Comparison of ENCODE assay signal across 12 cellular contexts in the genomic region with DNA sequence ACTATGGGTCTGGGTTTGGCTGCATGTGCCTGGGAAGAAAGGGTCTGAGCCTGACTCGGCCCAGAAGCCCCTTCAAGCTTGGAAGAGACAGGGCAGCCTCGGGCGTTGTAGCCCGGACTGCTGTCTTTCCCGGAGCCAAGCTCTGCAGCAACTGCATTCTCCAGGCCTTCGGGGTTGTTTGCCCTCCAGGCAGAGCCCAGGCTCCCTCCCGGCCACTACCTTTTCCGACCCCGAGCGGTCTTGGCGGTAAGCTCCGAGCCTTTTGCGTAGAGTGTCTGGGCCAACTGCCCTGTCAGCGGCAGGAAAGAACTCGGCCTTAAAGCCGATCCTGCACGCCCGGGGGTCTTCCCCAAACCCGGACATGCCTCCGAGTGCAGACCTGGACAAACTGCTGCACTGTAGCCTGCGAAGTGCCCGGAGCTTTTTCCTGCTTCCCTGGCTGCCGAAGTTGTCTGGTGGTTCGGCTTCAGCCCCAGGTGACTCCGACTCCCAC. TPM values are rescaled to one million over a fixed set of nuclear protein-coding genes. Genes with fewer than 3 reads are reported as not detected.
DNase-seq lines count a peak whose midpoint lies in the region; ATAC-seq and TF ChIP-seq lines count a peak whose summit lies in the region.
"Had no signal": no experiment of that assay in that cellular context is flagged by ENCODE, and none has a peak within 500 bp of the region (broad histone marks: within the 10 kb centered on the region; RNA-seq: fewer than 3 reads in every experiment).

No MANE protein-coding gene starts in this region.

- H3K27me3 Mint-ChIP-seq in T-helper 17 cell, result peaks cover 73% of the 10 kb centered on the region
- H3K27me3 Mint-ChIP-seq in stimulated activated naive B cell treated with anti-CD40 and anti-IgM and Interleukin-4, amounts not matched to agents 10 μg/mL and 1 μg/mL and 100 μg/mL, for 72 hours, result peaks cover 68 to 84% of the 10 kb centered on the region in 2 donors

- 3% methylated on average over 25 of the region's 25 CpGs for WGBS in prostate gland

- intact Hi-C loops in left ventricle myocardium superior (cut with micrococcal nuclease) (no loop called here), prostate gland (cut with DNase I) (no loop called here)

- TF ChIP-seq POLR2A in prostate gland (IDR thresholded peaks at IDR 0.05), result no peak
- TF ChIP-seq POLR2A in GM18505 (IDR thresholded peaks at IDR 0.05; ENCODE audit: borderline replicate concordance, extremely low read depth, insufficient read depth, insufficient read length), result no peak

- H3K4me3 ChIP-seq in cardiac muscle cell, result peak overlapping the region; percentile 42
- H3K4me3 ChIP-seq in iPS-18c (ENCODE audit: insufficient read depth, low read depth, low read length), result peak overlapping the region; percentile 36
- H3K4me3 ChIP-seq in prostate gland, result no peak overlapping the region
- H3K4me3 ChIP-seq: body of pancreas had no signal

- ATAC-seq in left ventricle myocardium superior (no peak), T-helper 17 cell (no peak), GM18505 (IDR thresholded peaks at IDR 0.05; ENCODE audit: unreplicated experiment) (no peak), HG02588 (IDR thresholded peaks at IDR 0.05; ENCODE audit: unreplicated experiment) (no peak)
- no peak for ATAC-seq in stimulated activated naive B cell treated with anti-CD40 and anti-IgM and Interleukin-4, amounts not matched to agents 10 μg/mL and 1 μg/mL and 100 μg/mL, for 72 hours (replicated peaks)

- peaks cover 0 to 2% of the 10 kb centered on the region in 2 donors for H3K9me3 Mint-ChIP-seq in stimulated activated naive B cell treated with anti-CD40 and anti-IgM and Interleukin-4, amounts not matched to agents 10 μg/mL and 1 μg/mL and 100 μg/mL, for 72 hours

- H3K9me3 ChIP-seq in cardiac muscle cell (ENCODE audit: low read depth) (no peaks in the 10 kb centered on the region), T-helper 17 cell (ENCODE audit: control insufficient read depth, low read length, poor library complexity, severe bottlenecking) (no peaks in the 10 kb centered on the region), iPS-18c (ENCODE audit: control insufficient read depth, insufficient read depth, low read length) (peaks cover 2% of the 10 kb centered on the region), prostate gland (no peaks in the 10 kb centered on the region)
- H3K9me3 ChIP-seq: body of pancreas had no signal

- H3K4me3 Mint-ChIP-seq in T-helper 17 cell, result peak overlapping the region; percentile 88
- H3K4me3 Mint-ChIP-seq in stimulated activated naive B cell treated with anti-CD40 and anti-IgM and Interleukin-4, amounts not matched to agents 10 μg/mL and 1 μg/mL and 100 μg/mL, for 72 hours, result peak overlapping the region; percentile 81 to 83

- DNase-seq in cardiac muscle cell (ENCODE audit: low read depth in 1 of 2, low spot score in 1 of 2) (no peak), left ventricle myocardium superior (no peak), T-helper 17 cell (no peak), prostate gland (ENCODE audit: low spot score) (no peak)
- DNase-seq in stimulated activated naive B cell treated with anti-CD40 and anti-IgM and Interleukin-4, amounts not matched to agents 10 μg/mL and 1 μg/mL and 100 μg/mL, for 72 hours, result no peak
- DNase-seq: activated CD4-positive, CD25-positive, alpha-beta regulatory T cell had no signal

- peaks cover 7% of the 10 kb centered on the region for H3K36me3 Mint-ChIP-seq in T-helper 17 cell (ENCODE audit: low read depth)
- H3K36me3 Mint-ChIP-seq in stimulated activated naive B cell treated with anti-CD40 and anti-IgM and Interleukin-4, amounts not matched to agents 10 μg/mL and 1 μg/mL and 100 μg/mL, for 72 hours, result peaks cover 0 to 17% of the 10 kb centered on the region in 2 donors

- peak overlapping the region; percentile 79 for H3K27ac Mint-ChIP-seq in T-helper 17 cell
- peak overlapping the region; percentile 83 for H3K27ac Mint-ChIP-seq in stimulated activated naive B cell treated with anti-CD40 and anti-IgM and Interleukin-4, amounts not matched to agents 10 μg/mL and 1 μg/mL and 100 μg/mL, for 72 hours

- H3K27me3 ChIP-seq in cardiac muscle cell (peaks cover 100% of the 10 kb centered on the region), prostate gland (replicated peaks; ENCODE audit: insufficient read depth) (peaks cover 93% of the 10 kb centered on the region)

- no peak overlapping the region for H3K27ac ChIP-seq in cardiac muscle cell
- H3K27ac ChIP-seq in prostate gland, result no peak overlapping the region
- H3K27ac ChIP-seq: body of pancreas had no signal

- H3K36me3 ChIP-seq in cardiac muscle cell (no peaks in the 10 kb centered on the region), prostate gland (no peaks in the 10 kb centered on the region)

- H3K4me1 ChIP-seq in cardiac muscle cell (ENCODE audit: low read depth) (peaks cover 19% of the 10 kb centered on the region), prostate gland (replicated peaks) (no peaks in the 10 kb centered on the region)

- peaks cover 50% of the 10 kb centered on the region for H3K4me1 Mint-ChIP-seq in T-helper 17 cell
- peaks cover 47 to 70% of the 10 kb centered on the region in 2 donors for H3K4me1 Mint-ChIP-seq in stimulated activated naive B cell treated with anti-CD40 and anti-IgM and Interleukin-4, amounts not matched to agents 10 μg/mL and 1 μg/mL and 100 μg/mL, for 72 hours

- TF ChIP-seq CTCF in cardiac muscle cell (IDR thresholded peaks at IDR 0.05; ENCODE audit: low read depth, low read length) (no peak), prostate gland (IDR thresholded peaks at IDR 0.05) (no peak)

RNA-seq across cellular contexts. Expression of gene LHX1, which starts 1.3 kb away (rescaled TPM):
- total RNA-seq in cardiac muscle cell (4.1 and 5.8 TPM in 2 replicates), left ventricle myocardium superior (not detected), T-helper 17 cell (not detected), prostate gland (not detected)
- 3.0 and 3.1 TPM in 2 replicates for polyA plus RNA-seq in cardiac muscle cell
- total RNA-seq: body of pancreas, fibroblast of villous mesenchyme, mononuclear cell had no signal

RNA-seq across cellular contexts. Expression of gene AATF, which starts 10.1 kb away (rescaled TPM):
- total RNA-seq in cardiac muscle cell, result 24.3 and 50.2 TPM in 2 replicates
- 43.3 and 53.2 TPM in 2 replicates for polyA plus RNA-seq in cardiac muscle cell
- 26.1 TPM for total RNA-seq in left ventricle myocardium superior
- 10 to 100 TPM; 47.8 to 56.3 TPM for total RNA-seq in T-helper 17 cell
- 10 to 100 TPM; 27.3 to 45.7 TPM for total RNA-seq in prostate gland

Comparison
In these comparisons a context has a peak if more than half of its experiments do, and no peak if none do; other contexts are left out.
1. H3K4me3 ChIP-seq: peak in cardiac muscle cell (single experiment) and iPS-18c (single experiment); none in prostate gland (0 of 2).